22 cellular contexts compared by ENCODE assay signal in the genomic region with DNA sequence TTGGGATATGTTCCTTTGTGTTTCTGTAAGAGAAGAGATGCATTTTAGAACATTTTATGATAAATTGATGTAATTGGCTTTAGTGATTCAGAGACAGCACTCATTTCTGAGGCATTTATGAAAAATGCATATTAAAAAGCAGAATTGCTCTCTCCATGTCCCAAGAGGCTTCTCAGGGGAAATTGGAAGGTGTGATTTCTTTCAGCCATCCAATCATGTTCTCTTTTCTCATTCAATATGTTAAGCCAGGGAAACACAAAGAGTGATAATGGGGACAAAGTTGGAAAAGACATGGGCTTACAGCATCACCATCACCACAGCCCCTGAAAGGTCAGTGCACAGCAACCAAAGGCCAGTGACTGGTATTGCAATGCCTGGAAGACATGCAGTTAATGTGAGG.
"Had no signal": no experiment of that assay in that cellular context is flagged by ENCODE, and none has a peak within 500 bp of the region (broad histone marks: within the 10 kb centered on the region; RNA-seq: fewer than 3 reads in every experiment).

No MANE protein-coding gene starts in this region.

- H3K4me3 ChIP-seq: cardiac muscle cell, Peyer's patch had no signal

- H3K9me3 ChIP-seq: Peyer's patch had no signal

- H3K36me3 ChIP-seq: brain microvascular endothelial cell, cardiac muscle cell, Peyer's patch had no signal

- H3K27me3 ChIP-seq: brain microvascular endothelial cell, cardiac muscle cell, Peyer's patch had no signal

- H3K27ac ChIP-seq: brain microvascular endothelial cell, cardiac muscle cell, Peyer's patch had no signal

- DNase-seq: activated CD4-positive, alpha-beta memory T cell treated with anti-CD3 and anti-CD28 coated beads, Interleukin-2, amount 10 ng/mL, durations not matched to agents 7 days and 5 days; activated CD4-positive, alpha-beta T cell treated with anti-CD3 and anti-CD28 coated beads, Interleukin-2, amount 50 U/mL, for 1 hour; activated CD4-positive, CD25-positive, alpha-beta regulatory T cell; activated gamma-delta T cell treated with Interleukin-2 at 50 U/mL for 16 hours; activated naive CD4-positive, alpha-beta T cell treated with anti-CD3 and anti-CD28 coated beads, Interleukin-2, amount 10 ng/mL, durations not matched to agents 7 days and 5 days; activated naive CD8-positive, alpha-beta T cell treated with anti-CD3 and anti-CD28 coated beads for 36 hours; activated T-cell treated with anti-CD3 and anti-CD28 coated beads for 4 hours; activated T-cell treated with anti-CD3 and anti-CD28 coated beads, Interleukin-2, amount 50 U/mL, for 72 hours; brain microvascular endothelial cell; KG1; NCI-H1092; NCI-H1417; NCI-H1694; NCI-H2029; NCI-H345; NCI-H510A; NCI-H526 treated with DMSO at 0.1 percent for 48 hours; Peyer's patch; SHP77 treated with DMSO at 0.1 percent for 48 hours; T-helper 17 cell; T-helper 9 cell had no signal

- H3K4me1 ChIP-seq: Peyer's patch had no signal
